24 cellular contexts compared by ENCODE assay signal in genomic region chr3:49373563-49373962, GRCh38. TPM values are rescaled to one million over a fixed set of nuclear protein-coding genes. Genes with fewer than 3 reads are reported as not detected.
DNase-seq lines count a peak whose midpoint lies in the region; ATAC-seq, FAIRE-seq and TF ChIP-seq lines count a peak whose summit lies in the region.
"Had no signal": no experiment of that assay in that cellular context is flagged by ENCODE, and none has a peak within 500 bp of the region (broad histone marks: within the 10 kb centered on the region; RNA-seq: fewer than 3 reads in every experiment).

No MANE protein-coding gene starts in this region.

- H2BK5ac ChIP-seq in trophoblast cell (ENCODE audit: low read depth, low read length, poor library complexity): no peak overlapping the region

- H3K4me1 Mint-ChIP-seq in activated T-cell treated with anti-CD3 and anti-CD28 coated beads, Interleukin-2, amount 50 U/mL, for 72 hours (ENCODE audit: low read depth): peaks cover 42% of the 10 kb centered on the region
- H3K4me1 Mint-ChIP-seq in chondrocyte (ENCODE audit: low read depth): peaks cover 36% of the 10 kb centered on the region

- H3K9me3 Mint-ChIP-seq in activated T-cell treated with anti-CD3 and anti-CD28 coated beads, Interleukin-2, amount 50 U/mL, for 72 hours: peaks cover 0 to 2% of the 10 kb centered on the region in 2 donors
- no peaks in the 10 kb centered on the region for H3K9me3 Mint-ChIP-seq in chondrocyte (ENCODE audit: low read depth)
- H3K9me3 Mint-ChIP-seq: nephron had no signal

- no peak for TF ChIP-seq POLR2A in HCT116 (IDR thresholded peaks at IDR 0.05; ENCODE audit: borderline replicate concordance, extremely low read depth, insufficient read depth, insufficient read length)

- no peak for TF ChIP-seq CTCF in HCT116 (IDR thresholded peaks at IDR 0.05 in 2 of 3, conservative IDR thresholded peaks at IDR 0.05 in 1 of 3; ENCODE audit: borderline replicate concordance in 1 of 3, insufficient read depth in 1 of 3, low read depth in 2 of 3, low read length in 2 of 3)
- no peak for TF ChIP-seq CTCF in chondrocyte (IDR thresholded peaks at IDR 0.05)
- TF ChIP-seq CTCF in D721Med (IDR thresholded peaks at IDR 0.05; ENCODE audit: insufficient read depth, missing control alignments): no peak

- H3K4me3 ChIP-seq in HCT116 (replicated peaks in 1 of 2; ENCODE audit: low read depth in 1 of 2, low read length in 2 of 2) (no peak overlapping the region), trophoblast cell (ENCODE audit: low read depth, low read length) (no peak overlapping the region)
- H3K4me3 ChIP-seq: heart right ventricle, sigmoid colon, thoracic aorta had no signal

- no peaks in the 10 kb centered on the region for H3K27me3 Mint-ChIP-seq in activated T-cell treated with anti-CD3 and anti-CD28 coated beads, Interleukin-2, amount 50 U/mL, for 72 hours (ENCODE audit: low read depth)
- H3K27me3 Mint-ChIP-seq in chondrocyte (ENCODE audit: low read depth): no peaks in the 10 kb centered on the region

- H3K4me2 ChIP-seq in HCT116 (ENCODE audit: low read length) (no peak overlapping the region), trophoblast cell (ENCODE audit: low read length) (no peak overlapping the region)

- intact Hi-C loops in HCT116 (cut with micrococcal nuclease): no loop called here

- FAIRE-seq in D721Med (lab: Jason Lieb, UNC): no peak
- FAIRE-seq: TTC549 had no signal

- no peak for TF ChIP-seq RAD21 in HCT116 (IDR thresholded peaks at IDR 0.05; ENCODE audit: low read depth)

- peaks cover 18 to 39% of the 10 kb centered on the region in 2 experiments; a peak in 3 of 4 replicates for H3K36me3 ChIP-seq in HCT116 (ENCODE audit: control insufficient read depth in 1 of 2, insufficient read depth in 2 of 2, low read length in 2 of 2)
- H3K36me3 ChIP-seq in trophoblast cell (ENCODE audit: control insufficient read depth in 1 of 2, insufficient read depth in 2 of 2, low read length in 2 of 2): peaks cover 33 to 51% of the 10 kb centered on the region in 2 experiments

- no peaks in the 10 kb centered on the region for H3K9me2 ChIP-seq in HCT116 (ENCODE audit: insufficient read depth)

- no peak overlapping the region for H3K14ac ChIP-seq in trophoblast cell (ENCODE audit: low read length)

- H3K23ac ChIP-seq in trophoblast cell (ENCODE audit: low read length): no peak overlapping the region

- H3K79me2 ChIP-seq in HCT116 (ENCODE audit: insufficient read depth, low read length) (peaks cover 100% of the 10 kb centered on the region), trophoblast cell (ENCODE audit: control insufficient read depth, insufficient read depth, low read length, poor library complexity) (peaks cover 5% of the 10 kb centered on the region)

- H3K79me1 ChIP-seq in trophoblast cell (ENCODE audit: low read length): no peaks in the 10 kb centered on the region

- H3K27ac ChIP-seq in HCT116 (ENCODE audit: low read depth, low read length) (no peak overlapping the region), trophoblast cell (ENCODE audit: low read depth, low read length) (no peak overlapping the region)
- H3K27ac ChIP-seq: C4-2B, sigmoid colon, thoracic aorta had no signal

- peaks cover 4% of the 10 kb centered on the region; the same call in 1 of the 2 replicates for H4K20me1 ChIP-seq in HCT116 (ENCODE audit: insufficient read depth)

- no peak overlapping the region for H2BK12ac ChIP-seq in trophoblast cell (ENCODE audit: low read length)

- peak overlapping the region; percentile 95 for H3K27ac Mint-ChIP-seq in activated T-cell treated with anti-CD3 and anti-CD28 coated beads, Interleukin-2, amount 50 U/mL, for 72 hours
- peak overlapping the region; percentile 33 for H3K27ac Mint-ChIP-seq in chondrocyte (ENCODE audit: unreplicated experiment)
- H3K27ac Mint-ChIP-seq: nephron had no signal

- H3K9me3 ChIP-seq in HCT116 (ENCODE audit: control insufficient read depth in 1 of 2, insufficient read depth in 1 of 2, low read depth in 1 of 2, low read length in 2 of 2) (no peaks in the 10 kb centered on the region), trophoblast cell (ENCODE audit: insufficient read depth, low read depth, low read length) (no peaks in the 10 kb centered on the region)
- H3K9me3 ChIP-seq: heart right ventricle, sigmoid colon, thoracic aorta had no signal

- no peak overlapping the region for H4K91ac ChIP-seq in trophoblast cell (ENCODE audit: low read depth, low read length)

- no peak overlapping the region for H3K4me3 Mint-ChIP-seq in activated T-cell treated with anti-CD3 and anti-CD28 coated beads, Interleukin-2, amount 50 U/mL, for 72 hours
- no peak overlapping the region for H3K4me3 Mint-ChIP-seq in chondrocyte (ENCODE audit: unreplicated experiment)
- H3K4me3 Mint-ChIP-seq: nephron had no signal

- H3K4ac ChIP-seq in trophoblast cell (ENCODE audit: low read depth, low read length): peak overlapping the region; percentile 90

- POLR2A ChIA-PET in HCT116 (lab: Charles Lee): interaction anchor here (0.7 to 0.9 kb wide), 2 partner anchors 12 to 15 kb away, joined by 3 read pairs; no protein-coding TSS in a partner anchor

- RAD21 ChIA-PET in HCT116 (lab: Charles Lee; ENCODE audit: low non-redundant PET in 1 of 2, low total read pairs in 2 of 2, uncharacterized antibody in 2 of 2, unreplicated experiment in 2 of 2): no interaction called here

- H3K27me3 ChIP-seq in HCT116 (ENCODE audit: insufficient read depth, low read length): no peaks in the 10 kb centered on the region
- H3K27me3 ChIP-seq in trophoblast cell (ENCODE audit: insufficient read depth, low read length): no peaks in the 10 kb centered on the region
- H3K27me3 ChIP-seq: heart right ventricle, sigmoid colon had no signal

- no peak overlapping the region for H4K8ac ChIP-seq in trophoblast cell (ENCODE audit: low read depth, low read length)

- H3K18ac ChIP-seq in trophoblast cell (ENCODE audit: low read length): no peak overlapping the region

- no peak overlapping the region for H2BK120ac ChIP-seq in trophoblast cell (ENCODE audit: insufficient read depth, low read length, poor library complexity)

- no peak overlapping the region for H4K12ac ChIP-seq in trophoblast cell (ENCODE audit: low read depth, low read length)

- no peak overlapping the region for H2AK5ac ChIP-seq in trophoblast cell (ENCODE audit: low read length)

- H3K36me3 Mint-ChIP-seq in activated T-cell treated with anti-CD3 and anti-CD28 coated beads, Interleukin-2, amount 50 U/mL, for 72 hours (ENCODE audit: insufficient read depth in 2 of 2): peaks cover 11 to 35% of the 10 kb centered on the region in 2 donors
- peaks cover 28% of the 10 kb centered on the region for H3K36me3 Mint-ChIP-seq in chondrocyte (ENCODE audit: low read depth)

- H3K4me1 ChIP-seq in HCT116 (ENCODE audit: control insufficient read depth in 1 of 2, insufficient read depth in 2 of 2, low read length in 2 of 2): peaks cover 10 to 12% of the 10 kb centered on the region in 2 experiments
- peaks cover 1 to 5% of the 10 kb centered on the region in 2 experiments for H3K4me1 ChIP-seq in trophoblast cell (ENCODE audit: control insufficient read depth in 1 of 2, insufficient read depth in 2 of 2, low read length in 2 of 2)

- H3K9ac ChIP-seq in HCT116 (ENCODE audit: low read length): no peak overlapping the region
- H3K9ac ChIP-seq in trophoblast cell (ENCODE audit: low read length): no peak overlapping the region

- TSS peak; percentile 24 for BruUV-seq in HCT116 (replicated peaks; lab: Mats Ljungman, UMichigan)

- no peak for ATAC-seq in activated T-cell treated with anti-CD3 and anti-CD28 coated beads, Interleukin-2, amount 50 U/mL, for 72 hours (replicated peaks in 1 of 2)
- ATAC-seq in HCT116 (no peak), GM21737 (IDR thresholded peaks at IDR 0.05; ENCODE audit: unreplicated experiment) (no peak)
- ATAC-seq: heart right ventricle had no signal

- CTCF ChIA-PET in HCT116 (lab: Charles Lee): no interaction called here

- DNase-seq in activated T-cell treated with anti-CD3 and anti-CD28 coated beads, Interleukin-2, amount 50 U/mL, for 72 hours: no peak
- DNase-seq in activated T-cell treated with anti-CD3 and anti-CD28 coated beads, Interleukin-2, amount 50 U/mL, for 1 hour: no peak
- DNase-seq in HCT116 (ENCODE audit: low read depth, low spot score) (no peak), chondrocyte (ENCODE audit: low spot score) (no peak), trophoblast cell (no peak), D721Med (ENCODE audit: insufficient read length, low spot score) (no peak), NCI-H69 (lab: John Stamatoyannopoulos, UW) (no peak)
- DNase-seq: activated CD4-positive, CD25-positive, alpha-beta regulatory T cell treated with anti-CD3 and anti-CD28 coated beads, Interleukin-2, amount 50 U/mL, for 72 hours; activated gamma-delta T cell; anterior cingulate cortex; GF-D8; HCEC 1CT; heart right ventricle; KBM-7; left colon; NCI-H1694 treated with DMSO at 0.1 percent for 48 hours; NCI-H2227 treated with DMSO at 0.1 percent for 48 hours; NCI-H748 treated with DMSO at 0.1 percent for 48 hours; sigmoid colon had no signal

- H2AFZ ChIP-seq in HCT116 (ENCODE audit: low read depth, low read length, poor library complexity, severe bottlenecking) (no peak overlapping the region), trophoblast cell (ENCODE audit: insufficient read depth, low read length, poor library complexity) (no peak overlapping the region)

RNA-seq across cellular contexts. Expression of gene GPX1, which starts 15.4 kb away (rescaled TPM):
- total RNA-seq in activated T-cell treated with anti-CD3 and anti-CD28 coated beads, Interleukin-2, amount 50 U/mL, for 72 hours: 100 to 1,000 TPM; 112 to 124 TPM
- total RNA-seq in HCT116 (2021; ENCODE audit: unreplicated experiment) (330 TPM), chondrocyte (87.9 to 92.6 TPM (median 91.3 TPM) in 3 replicates)
- 429 and 439 TPM in 2 replicates for polyA plus RNA-seq in HCT116 (2012)
- polyA plus RNA-seq in trophoblast cell (2013): 163 and 164 TPM in 2 replicates

RNA-seq across cellular contexts. Expression of gene USP4, which starts 33.7 kb away (rescaled TPM):
- 10 to 100 TPM; 70.2 to 76.5 TPM for total RNA-seq in activated T-cell treated with anti-CD3 and anti-CD28 coated beads, Interleukin-2, amount 50 U/mL, for 72 hours
- total RNA-seq in HCT116 (2021; ENCODE audit: unreplicated experiment) (31.7 TPM), chondrocyte (31.6 to 41.0 TPM (median 31.9 TPM) in 3 replicates)
- polyA plus RNA-seq in HCT116 (2012): 21.9 and 22.6 TPM in 2 replicates
- polyA plus RNA-seq in trophoblast cell (2013): 19.2 and 19.3 TPM in 2 replicates

RNA-seq across cellular contexts. Expression of gene RHOA, which starts 38.2 kb away (rescaled TPM):
- total RNA-seq in activated T-cell treated with anti-CD3 and anti-CD28 coated beads, Interleukin-2, amount 50 U/mL, for 72 hours: 100 to 1,000 TPM; 458 to 468 TPM
- 497 TPM for total RNA-seq in HCT116 (2021; ENCODE audit: unreplicated experiment)
- polyA plus RNA-seq in HCT116 (2012): 389 and 390 TPM in 2 replicates
- 625 to 643 TPM (median 626 TPM) in 3 replicates for total RNA-seq in chondrocyte
- 556 and 567 TPM in 2 replicates for polyA plus RNA-seq in trophoblast cell (2013)

RNA-seq across cellular contexts. Expression of gene TCTA, which starts 38.7 kb away (rescaled TPM):
- total RNA-seq in activated T-cell treated with anti-CD3 and anti-CD28 coated beads, Interleukin-2, amount 50 U/mL, for 72 hours: 10 to 100 TPM; 22.0 to 23.4 TPM
- total RNA-seq in HCT116 (2021; ENCODE audit: unreplicated experiment): 11.9 TPM
- 8.0 and 11.1 TPM in 2 replicates for polyA plus RNA-seq in HCT116 (2012)
- total RNA-seq in chondrocyte: 22.5 to 54.8 TPM (median 23.4 TPM) in 3 replicates
- polyA plus RNA-seq in trophoblast cell (2013): 6.3 and 6.5 TPM in 2 replicates

RNA-seq across cellular contexts. Expression of gene AMT, which starts 48.7 kb away (rescaled TPM):
- total RNA-seq in activated T-cell treated with anti-CD3 and anti-CD28 coated beads, Interleukin-2, amount 50 U/mL, for 72 hours: 1 to 10 TPM; 7.4 to 7.5 TPM
- 4.8 TPM for total RNA-seq in HCT116 (2021; ENCODE audit: unreplicated experiment)
- polyA plus RNA-seq in HCT116 (2012): 7.7 and 8.2 TPM in 2 replicates
- total RNA-seq in chondrocyte: 4.8 to 6.1 TPM (median 6.0 TPM) in 3 replicates
- 8.2 and 8.8 TPM in 2 replicates for polyA plus RNA-seq in trophoblast cell (2013)
